26 cellular contexts compared by ENCODE assay signal in the genomic region with DNA sequence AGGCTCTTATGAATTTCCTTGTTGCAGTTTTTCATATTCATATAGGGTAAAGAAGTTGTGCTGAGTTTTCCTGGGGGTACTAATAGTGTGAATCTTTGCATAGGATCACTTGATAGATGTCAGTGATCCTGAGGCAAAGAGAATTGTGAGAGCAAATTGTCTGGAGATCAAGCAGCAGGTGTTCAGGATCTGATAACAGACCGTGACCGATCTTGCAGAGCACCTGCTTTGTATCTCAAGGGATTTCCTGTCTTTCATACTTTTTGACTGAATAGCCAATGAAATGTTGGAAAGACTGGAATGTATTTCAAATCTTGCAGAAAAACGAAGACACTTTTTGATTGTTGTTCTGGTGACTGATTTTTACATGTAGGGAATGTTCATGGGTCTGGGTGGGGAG.
DNase-seq lines count a peak whose midpoint lies in the region; ATAC-seq lines count a peak whose summit lies in the region.
"Had no signal": no experiment of that assay in that cellular context is flagged by ENCODE, and none has a peak within 500 bp of the region (broad histone marks: within the 10 kb centered on the region; RNA-seq: fewer than 3 reads in every experiment).

No MANE protein-coding gene starts in this region.

- no peak overlapping the region for H3K18ac ChIP-seq in mesendoderm (ENCODE audit: low read length)

- H2BK15ac ChIP-seq in mesendoderm (replicated peaks; ENCODE audit: low read depth), result no peak overlapping the region

- no peak overlapping the region for H4K8ac ChIP-seq in mesendoderm (ENCODE audit: low read depth, low read length)

- no peak overlapping the region for H4K5ac ChIP-seq in mesendoderm (ENCODE audit: low read length)

- WGBS in mesendoderm (ENCODE audit: extremely low coverage, insufficient coverage, low lambda C conversion rate), result no CpG with 5 or more reads among the region's 3 CpGs

- no peak overlapping the region for H2BK120ac ChIP-seq in mesendoderm (ENCODE audit: low read depth, low read length)

- H3K36me3 ChIP-seq in mesendoderm (ENCODE audit: control insufficient read depth, insufficient read depth, low read length), result no peaks in the 10 kb centered on the region
- H3K36me3 ChIP-seq: BLaER1 treated with 17β-estradiol and CSF1 and Interleukin-3, amounts not matched to agents 10 nM and 100 nM; HAP-1 had no signal

- H3K56ac ChIP-seq in mesendoderm (ENCODE audit: low read length), result no peak overlapping the region

- H3K23ac ChIP-seq in mesendoderm (ENCODE audit: low read length), result no peak overlapping the region

- no peak overlapping the region for H2AK5ac ChIP-seq in mesendoderm (ENCODE audit: low read length)

- no peaks in the 10 kb centered on the region for H3K4me1 ChIP-seq in mesendoderm (ENCODE audit: control insufficient read depth, low read depth, low read length)
- H3K4me1 ChIP-seq: A549; BLaER1 treated with 17β-estradiol and CSF1 and Interleukin-3, amounts not matched to agents 10 nM and 100 nM; HAP-1 had no signal

- no peak overlapping the region for H3K27ac ChIP-seq in mesendoderm (ENCODE audit: low read depth, low read length)
- H3K27ac ChIP-seq: A549; BLaER1 treated with 17β-estradiol and CSF1 and Interleukin-3, amounts not matched to agents 10 nM and 100 nM; KMS-11 had no signal

- H3K79me2 ChIP-seq in mesendoderm (ENCODE audit: control insufficient read depth, insufficient read depth, low read length), result no peaks in the 10 kb centered on the region

- no peaks in the 10 kb centered on the region for H3K27me3 ChIP-seq in mesendoderm (ENCODE audit: insufficient read depth, low read length, poor library complexity)
- H3K27me3 ChIP-seq: BLaER1 treated with 17β-estradiol and CSF1 and Interleukin-3, amounts not matched to agents 10 nM and 100 nM had no signal

- H3K4ac ChIP-seq in mesendoderm (ENCODE audit: low read depth, low read length), result no peak overlapping the region

- ATAC-seq in HG03196 (IDR thresholded peaks at IDR 0.05; ENCODE audit: unreplicated experiment), result no peak
- ATAC-seq: A549, SK-N-SH treated with all-trans-retinoic acid at 6 μM for 48 hours had no signal

- no peak overlapping the region for H3K9ac ChIP-seq in mesendoderm (ENCODE audit: low read length)
- H3K9ac ChIP-seq: BLaER1 treated with 17β-estradiol and CSF1 and Interleukin-3, amounts not matched to agents 10 nM and 100 nM; KMS-11 had no signal

- H3K79me1 ChIP-seq in mesendoderm (ENCODE audit: low read length), result no peaks in the 10 kb centered on the region

- H3K4me3 ChIP-seq in Jurkat, Clone E6-1 (ENCODE audit: low read length), result no peak overlapping the region
- no peak overlapping the region for H3K4me3 ChIP-seq in mesendoderm (ENCODE audit: low read length)
- H3K4me3 ChIP-seq: A549; BLaER1 treated with 17β-estradiol and CSF1 and Interleukin-3, amounts not matched to agents 10 nM and 100 nM; HAP-1 had no signal

- H3K4me2 ChIP-seq in mesendoderm (ENCODE audit: low read length), result no peak overlapping the region
- H3K4me2 ChIP-seq: A549; BLaER1 treated with 17β-estradiol and CSF1 and Interleukin-3, amounts not matched to agents 10 nM and 100 nM; KMS-11 had no signal

- DNase-seq in NCI-H345 (lab: John Stamatoyannopoulos, UW), result peak; percentile 18
- DNase-seq in NCI-H345 treated with DMSO at 0.1 percent for 48 hours (lab: John Stamatoyannopoulos, UW; ENCODE audit: unreplicated experiment), result no peak
- DNase-seq in Jurkat, Clone E6-1 (ENCODE audit: low read depth, low spot score), result peak; percentile 27
- DNase-seq in NCI-H510A (lab: John Stamatoyannopoulos, UW), result peak; percentile 1
- DNase-seq in mesendoderm, result peak; percentile 8
- no peak for DNase-seq in ecto neural progenitor cell (ENCODE audit: low spot score)
- DNase-seq: AML-193; CD4-positive, alpha-beta T cell; COR-L47; DMS79; EL; GDM1; GOT3; HFFc6; IMR-90; MM.1S; NCI-H146; NCI-H1930; SIG-M5; T-helper 2 cell had no signal

- H2BK5ac ChIP-seq in mesendoderm (ENCODE audit: low read length), result no peak overlapping the region

Comparison
In these comparisons a context has a peak if more than half of its experiments do, and no peak if none do; other contexts are left out.
1. DNase-seq: peak in NCI-H345 (single experiment), Jurkat, Clone E6-1 (single experiment), NCI-H510A (single experiment) and mesendoderm (single experiment); none in NCI-H345 treated with DMSO at 0.1 percent for 48 hours (single experiment) and ecto neural progenitor cell (single experiment).